ENCODE assay signal across 8 cellular contexts in the genomic region with DNA sequence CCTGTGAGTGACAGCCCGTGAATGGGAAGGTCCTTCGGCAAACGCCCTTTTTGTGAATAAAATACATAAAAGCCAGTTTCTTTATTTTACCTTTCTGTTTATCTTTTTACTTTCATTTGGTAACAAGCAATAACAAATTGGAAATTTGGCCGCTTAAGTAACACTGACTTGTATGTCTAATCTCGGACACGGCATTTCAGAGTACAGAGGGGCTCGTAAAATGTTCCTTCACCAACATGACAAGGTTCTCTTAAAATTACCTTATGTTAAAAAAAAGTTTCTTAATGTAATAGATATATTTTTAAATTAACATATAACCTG. TPM values are rescaled to one million over a fixed set of nuclear protein-coding genes. Genes with fewer than 3 reads are reported as not detected.
DNase-seq lines count a peak whose midpoint lies in the region; ATAC-seq and TF ChIP-seq lines count a peak whose summit lies in the region.

No MANE protein-coding gene starts in this region.

- no peaks in the 10 kb centered on the region for H3K27me3 ChIP-seq in SJCRH30
- no peaks in the 10 kb centered on the region for H3K27me3 ChIP-seq in skeletal muscle satellite cell (ENCODE audit: control insufficient read depth, insufficient read depth, low read length)

- H3K9ac ChIP-seq in skeletal muscle satellite cell (ENCODE audit: low read depth, low read length) = peak overlapping the region; percentile 91

- ATAC-seq in GM19438 (IDR thresholded peaks at IDR 0.05; ENCODE audit: low read depth, unreplicated experiment) (peak; percentile 2), GM21825 (IDR thresholded peaks at IDR 0.05; ENCODE audit: unreplicated experiment) (no peak), GM18502 (IDR thresholded peaks at IDR 0.05; ENCODE audit: poor library complexity, unreplicated experiment) (no peak)

- H3K9me3 ChIP-seq in SJCRH30 (replicated peaks) (peaks cover 18% of the 10 kb centered on the region), skeletal muscle satellite cell (replicated peaks; ENCODE audit: low read length) (peaks cover 3% of the 10 kb centered on the region)

- TF ChIP-seq CTCF in fibroblast of pulmonary artery (IDR thresholded peaks at IDR 0.05; ENCODE audit: low read length, missing control alignments) = no peak

- H3K27ac ChIP-seq in SJCRH30 = peak overlapping the region; percentile 87

- peak overlapping the region; percentile 85 for H3K4me2 ChIP-seq in skeletal muscle satellite cell (ENCODE audit: low read length)

- H3K4me1 ChIP-seq in SJCRH30 (peaks cover 29% of the 10 kb centered on the region), skeletal muscle satellite cell (ENCODE audit: control insufficient read depth, insufficient read depth, low read length) (peaks cover 10% of the 10 kb centered on the region)

- H3K4me3 ChIP-seq in SJCRH30 = peak overlapping the region; percentile 81
- peak overlapping the region; percentile 58 for H3K4me3 ChIP-seq in fibroblast of pulmonary artery (replicated peaks; ENCODE audit: low read depth, low read length)
- peak overlapping the region; percentile 69 for H3K4me3 ChIP-seq in skeletal muscle satellite cell (ENCODE audit: low read length)

- no peak for DNase-seq in SJCRH30
- no peak for DNase-seq in fibroblast of pulmonary artery (ENCODE audit: low read depth)
- DNase-seq in D341Med (ENCODE audit: low spot score) = no peak
- DNase-seq in activated CD4-positive, alpha-beta T cell treated with anti-CD3 and anti-CD28 coated beads for 4 hours = no peak

- no peaks in the 10 kb centered on the region for H3K36me3 ChIP-seq in SJCRH30
- H3K36me3 ChIP-seq in skeletal muscle satellite cell (ENCODE audit: insufficient read depth, low read length) = peaks cover 3% of the 10 kb centered on the region

RNA-seq across cellular contexts. Expression of a gene that starts 0.6 kb away (rescaled TPM):
- total RNA-seq in SJCRH30 (2014; rRNA removed; shearing (Covaris generic)) = 19.3 and 20.9 TPM in 2 replicates
- total RNA-seq in skeletal muscle satellite cell (2012; rRNA removed) = 1.5 and 7.6 TPM in 2 replicates
